ENCODE assay signal across 8 cellular contexts in genomic region chr1:75723989-75724471, GRCh38. TPM values are rescaled to one million over a fixed set of nuclear protein-coding genes. Genes with fewer than 3 reads are reported as not detected.
DNase-seq lines count a peak whose midpoint lies in the region; ATAC-seq and TF ChIP-seq lines count a peak whose summit lies in the region.

No MANE protein-coding gene starts in this region.

- TSS peak; percentile 79 for BruUV-seq in PC-9 (replicated peaks; lab: Mats Ljungman, UMichigan)

- H3K9me3 Mint-ChIP-seq in neural progenitor cell: no peaks in the 10 kb centered on the region

- peaks cover 13% of the 10 kb centered on the region for H3K9me3 ChIP-seq in HUES6 (ENCODE audit: control insufficient read depth, insufficient read depth, low read depth, low read length)
- no peaks in the 10 kb centered on the region for H3K9me3 ChIP-seq in PC-9 (ENCODE audit: insufficient read depth, low read depth)
- no peaks in the 10 kb centered on the region for H3K9me3 ChIP-seq in neural progenitor cell (ENCODE audit: low read depth)

- H3K9ac ChIP-seq in HUES6 (ENCODE audit: low read length): peak overlapping the region; percentile 81
- H3K9ac ChIP-seq in neural progenitor cell: peak overlapping the region; percentile 51

- H3K4me1 ChIP-seq in HUES6 (ENCODE audit: control insufficient read depth, insufficient read depth, low read length) (peaks cover 10% of the 10 kb centered on the region; the same call in 1 of the 2 replicates), PC-9 (replicated peaks; ENCODE audit: insufficient read depth) (peaks cover 17% of the 10 kb centered on the region), neural progenitor cell (peaks cover 18% of the 10 kb centered on the region)

- TF ChIP-seq CTCF in PC-9 (conservative IDR thresholded peaks at IDR 0.05) (no peak), neural progenitor cell (IDR thresholded peaks at IDR 0.05) (no peak)

- H3K4me3 Mint-ChIP-seq in neural progenitor cell: peak overlapping the region; percentile 99

- H3K27ac ChIP-seq in HUES6 (ENCODE audit: low read depth, low read length) (peak overlapping the region; percentile 49; the same call in 1 of the 2 replicates), PC-9 (peak overlapping the region; percentile 73), neural progenitor cell (peak overlapping the region; percentile 86), temporal lobe (ENCODE audit: low read depth, low read length) (peak overlapping the region; percentile 81)

- H3F3A ChIP-seq in PC-9 (ENCODE audit: insufficient read depth, low read depth) (peaks cover 12% of the 10 kb centered on the region; the same call in 1 of the 2 replicates), neural progenitor cell (ENCODE audit: low read depth) (peaks cover 30% of the 10 kb centered on the region)

- H3K36me3 Mint-ChIP-seq in neural progenitor cell: no peaks in the 10 kb centered on the region

- H3K36me3 ChIP-seq in HUES6 (ENCODE audit: control insufficient read depth, insufficient read depth, low read length) (no peaks in the 10 kb centered on the region), PC-9 (ENCODE audit: low read depth) (no peaks in the 10 kb centered on the region), neural progenitor cell (no peaks in the 10 kb centered on the region)

- H3K4me2 ChIP-seq in PC-9: peak overlapping the region; percentile 86
- peak overlapping the region; percentile 83 for H3K4me2 ChIP-seq in neural progenitor cell

- no peaks in the 10 kb centered on the region for H3K27me3 Mint-ChIP-seq in neural progenitor cell (ENCODE audit: insufficient read depth, low read depth)

- H3K27ac Mint-ChIP-seq in neural progenitor cell: peak overlapping the region; percentile 94

- H4K20me1 ChIP-seq in PC-9 (ENCODE audit: insufficient read depth) (no peaks in the 10 kb centered on the region), neural progenitor cell (ENCODE audit: low read depth) (no peaks in the 10 kb centered on the region)

- ATAC-seq in GM21529 (IDR thresholded peaks at IDR 0.05; ENCODE audit: unreplicated experiment): peak; percentile 73

- DNase-seq in DMS79 (lab: John Stamatoyannopoulos, UW): peak; percentile 70
- DNase-seq in PC-9: peak; percentile 76 to 80
- peak; percentile 68 for DNase-seq in activated naive CD4-positive, alpha-beta T cell treated with Interleukin-2 at 50 U/mL for 16 hours
- peak; percentile 30 for DNase-seq in foreskin melanocyte
- DNase-seq in neural progenitor cell (ENCODE audit: low spot score): no peak

- peaks cover 43% of the 10 kb centered on the region for H3K79me2 ChIP-seq in PC-9 (ENCODE audit: low read depth)
- peaks cover 43% of the 10 kb centered on the region for H3K79me2 ChIP-seq in neural progenitor cell (ENCODE audit: low read depth)

- POLR2A ChIA-PET in PC-9 (lab: Charles Lee; ENCODE audit: unreplicated experiment): interaction anchor here (0.7 kb wide), 1 partner anchor 680 kb away, joined by 3 read pairs; no protein-coding TSS in a partner anchor

- peak overlapping the region; percentile 96 for H2AFZ ChIP-seq in PC-9
- H2AFZ ChIP-seq in neural progenitor cell (replicated peaks): peak overlapping the region; percentile 91

- CTCF ChIA-PET in PC-9 (lab: Charles Lee): interaction anchor here (1.1 kb wide), 1 partner anchor 16 kb away, joined by 4 read pairs; no protein-coding TSS in a partner anchor

- peak overlapping the region; percentile 78 for H3K4me3 ChIP-seq in HUES6 (ENCODE audit: low read depth, low read length)
- H3K4me3 ChIP-seq in PC-9: peak overlapping the region; percentile 90
- H3K4me3 ChIP-seq in neural progenitor cell: peak overlapping the region; percentile 84

- intact Hi-C loops in PC-9 (cut with micrococcal nuclease; ENCODE audit: unreplicated experiment): loop anchor here (1.0 kb wide), 1 partner anchor 62 kb away; the partner anchor contains the start of gene RABGGTB

- H3K27me3 ChIP-seq in HUES6 (ENCODE audit: control insufficient read depth, insufficient read depth, low read length) (no peaks in the 10 kb centered on the region), PC-9 (ENCODE audit: insufficient read depth, low read depth) (no peaks in the 10 kb centered on the region), neural progenitor cell (no peaks in the 10 kb centered on the region)

- peaks cover 31% of the 10 kb centered on the region for H3K4me1 Mint-ChIP-seq in neural progenitor cell

- no peaks in the 10 kb centered on the region for H3K9me2 ChIP-seq in PC-9 (ENCODE audit: insufficient read depth)

RNA-seq across cellular contexts. Expression of gene ACADM, which starts 0.5 kb away (rescaled TPM):
- total RNA-seq in PC-9 (2021): 33.0 and 36.5 TPM in 2 replicates
- 46.4 and 85.1 TPM in 2 replicates for total RNA-seq in neural progenitor cell (ENCODE audit: low replicate concordance)
- total RNA-seq in temporal lobe: 54.8 TPM
